ENCODE assay signal across 8 cellular contexts in the genomic region with DNA sequence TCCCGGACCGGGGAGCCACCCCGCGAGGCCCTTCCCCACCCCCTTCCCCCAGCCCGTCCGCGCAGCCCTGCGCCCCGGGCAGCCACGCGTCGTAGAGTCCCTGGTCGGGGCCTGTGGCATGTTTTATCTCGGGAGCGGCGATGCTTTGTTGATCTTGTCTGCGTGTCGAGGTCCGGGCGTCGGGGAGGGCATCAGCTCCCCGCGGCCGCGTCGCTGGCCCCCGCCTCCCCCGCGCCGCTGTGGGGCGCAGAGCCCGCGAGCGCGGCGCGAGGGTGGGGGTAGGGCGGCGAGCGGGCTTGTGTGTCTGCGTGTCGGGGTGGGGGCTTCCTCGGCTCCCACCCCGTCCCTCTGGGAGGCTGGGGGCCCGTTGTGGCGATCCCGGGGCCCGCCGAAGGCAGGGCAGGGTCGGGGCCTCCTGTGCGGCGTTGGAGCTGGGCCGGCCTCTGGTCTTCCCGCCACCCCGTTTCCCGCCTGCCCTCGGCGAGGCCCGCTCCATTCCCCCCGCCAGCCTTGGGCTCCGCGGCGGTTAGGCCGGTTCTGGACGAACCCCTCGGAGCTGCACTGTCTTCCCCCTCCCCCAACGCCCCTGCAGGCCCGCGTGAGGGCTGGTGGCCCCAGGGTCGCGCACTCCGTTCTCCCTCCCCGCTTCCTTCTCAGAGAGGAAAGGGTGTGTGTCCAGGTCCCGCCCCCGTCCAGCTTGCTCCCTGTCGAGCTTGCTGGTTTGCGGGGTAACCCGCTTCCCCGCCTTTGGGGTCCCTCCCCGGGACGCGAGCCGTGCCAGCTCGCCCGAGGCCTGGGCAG. TPM values are rescaled to one million over a fixed set of nuclear protein-coding genes. Genes with fewer than 3 reads are reported as not detected.
DNase-seq lines count a peak whose midpoint lies in the region; ATAC-seq and TF ChIP-seq lines count a peak whose summit lies in the region.

No MANE protein-coding gene starts in this region.

- peak overlapping the region; percentile 11 for H4K91ac ChIP-seq in IMR-90 (ENCODE audit: insufficient read depth, low read depth, low read length)

- 0% methylated on average over 17 of the region's 85 CpGs; no CpG with 5 or more reads in 1 of the 2 experiments for WGBS in IMR-90 (ENCODE audit: extremely low coverage in 2 of 2, insufficient read length in 1 of 2), 2 experiments

- peak overlapping the region; percentile 94 for H2AK9ac ChIP-seq in IMR-90 (replicated peaks; ENCODE audit: low read depth, low read length, poor library complexity)

- in situ Hi-C loops in IMR-90 (cut with MboI; ENCODE audit: low sequenced_read_pairs) = no loop called here

- H3K79me1 ChIP-seq in IMR-90 (ENCODE audit: low read depth in 1 of 2, low read length in 2 of 2) = peaks cover 0 to 18% of the 10 kb centered on the region in 2 experiments; a peak in 3 of 4 replicates

- H3K14ac ChIP-seq in IMR-90 (replicated peaks; ENCODE audit: low read depth, low read length) = peak overlapping the region; percentile 71

- H3K36me3 ChIP-seq in ES-I3 (ENCODE audit: insufficient read depth, low read length) (no peaks in the 10 kb centered on the region), IMR-90 (ENCODE audit: control insufficient read depth, insufficient read depth, low read length) (no peaks in the 10 kb centered on the region)

- DNase-seq in IMR-90 (no peak), caudate nucleus (lab: John Stamatoyannopoulos, UW) (peak in 50 of 61 donors; percentile 5 to 74 (median 35)), left colon (peak; percentile 72 to 73), NCI-H128 (lab: John Stamatoyannopoulos, UW; ENCODE audit: unreplicated experiment) (no peak)
- peak; percentile 34 for DNase-seq in stimulated activated CD4-positive, alpha-beta T cell treated with anti-CD3 and anti-CD28 coated beads, Interleukin-1b, Interleukin-23, amount 100 ng/mL, for 48 hours

- 0 out of 2 replicates have a peak overlapping the region, but pooled peaks have one; percentile 6 for H2AK5ac ChIP-seq in IMR-90 (ENCODE audit: low read depth, low read length)

- H3K4me3 ChIP-seq in IMR-90 (ENCODE audit: insufficient read depth, low read depth, low read length) = peak overlapping the region; percentile 98
- H3K4me3 ChIP-seq in WI38 (ENCODE audit: low read depth, low read length) = peak overlapping the region; percentile 90

- TF ChIP-seq CTCF in IMR-90 (conservative IDR thresholded peaks at IDR 0.05; ENCODE audit: low read depth, low read length) = no peak
- no peak for TF ChIP-seq CTCF in WI38 (IDR thresholded peaks at IDR 0.05; ENCODE audit: low read depth, low read length)

- peak overlapping the region in 1 of 2 experiments; percentile 3; a peak in 2 of 4 replicates for H4K8ac ChIP-seq in IMR-90 (ENCODE audit: low read depth in 2 of 2, low read length in 2 of 2)

- H2BK5ac ChIP-seq in IMR-90 (ENCODE audit: low read depth, low read length, poor library complexity, severe bottlenecking) = peak overlapping the region; percentile 75

- peak overlapping the region; percentile 63 for H3K4ac ChIP-seq in IMR-90 (ENCODE audit: low read depth, low read length)

- H3K4me1 ChIP-seq in ES-I3 (ENCODE audit: insufficient read depth, low read length) (peaks cover 17% of the 10 kb centered on the region), IMR-90 (ENCODE audit: control insufficient read depth, insufficient read depth, low read length) (peaks cover 4% of the 10 kb centered on the region; the same call in 1 of the 2 replicates)

- peak overlapping the region; percentile 80 for H3K4me2 ChIP-seq in IMR-90 (ENCODE audit: low read depth, low read length)

- no peak overlapping the region; the same call in 1 of the 2 replicates for H3K18ac ChIP-seq in IMR-90 (ENCODE audit: low read depth, low read length)

- no peak for TF ChIP-seq POLR2A in IMR-90 (IDR thresholded peaks at IDR 0.05; ENCODE audit: low read depth, low read length)

- no peak overlapping the region for H2BK15ac ChIP-seq in IMR-90 (ENCODE audit: low read depth, low read length)

- CTCF ChIA-PET in IMR-90 (lab: Yijun Ruan, JAX) = no interaction called here

- ATAC-seq in GM21576 (IDR thresholded peaks at IDR 0.05; ENCODE audit: unreplicated experiment) (peak; percentile 27), IMR-90 (ENCODE audit: low read depth) (peak; percentile 30), left colon (peak; percentile 44)

- H3K27me3 ChIP-seq in IMR-90 (ENCODE audit: control insufficient read depth, insufficient read depth, low read length) = no peaks in the 10 kb centered on the region

- H3K27ac ChIP-seq in IMR-90 (ENCODE audit: insufficient read depth, low read length) (peak overlapping the region; percentile 87), caudate nucleus (ENCODE audit: low read depth, low read length) (peak overlapping the region; percentile 93)

- H3K56ac ChIP-seq in IMR-90 (ENCODE audit: extremely low read depth, insufficient read depth, low read length) = no peak overlapping the region

- H3K9me3 ChIP-seq in ES-I3 (ENCODE audit: control insufficient read depth, insufficient read depth, low read length) (no peaks in the 10 kb centered on the region), IMR-90 (ENCODE audit: control insufficient read depth, insufficient read depth, low read length) (no peaks in the 10 kb centered on the region)

- dilution Hi-C loops in IMR-90 (cut with HindIII; ENCODE audit: low sequenced_read_pairs, unreplicated experiment) = no loop called here

- intact Hi-C loops in IMR-90 (cut with micrococcal nuclease) (loop anchor here (1.0 to 5.0 kb wide), 2 partner anchors 17 to 124 kb away; partner anchors contain the start of genes PLCH1 and SLC33A1), left colon (cut with DNase I, micrococcal nuclease) (no loop called here)

- BruUV-seq in IMR-90 (replicated peaks; lab: Mats Ljungman, UMichigan) = no TSS peak

- POLR2A ChIA-PET in IMR-90 (lab: Charles Lee; ENCODE audit: unreplicated experiment) = no interaction called here

- peak overlapping the region; percentile 88 for H2AFZ ChIP-seq in IMR-90 (replicated peaks; ENCODE audit: low read length, poor library complexity)

- no peak for TF ChIP-seq RAD21 in IMR-90 (IDR thresholded peaks at IDR 0.05; ENCODE audit: low read length)

- no peak overlapping the region for H4K5ac ChIP-seq in IMR-90 (ENCODE audit: low read depth, low read length)

- H4K20me1 ChIP-seq in IMR-90 (ENCODE audit: insufficient read depth, low read length) = peaks cover 24% of the 10 kb centered on the region

- no peaks in the 10 kb centered on the region; the same call in 1 of the 2 replicates for H3K9me1 ChIP-seq in IMR-90 (ENCODE audit: insufficient read depth, low read length)

- H3K23ac ChIP-seq in IMR-90 (ENCODE audit: low read depth, low read length) = peak overlapping the region; percentile 79

- peak overlapping the region; percentile 82 for H3K9ac ChIP-seq in ES-I3 (ENCODE audit: low read depth, low read length)
- H3K9ac ChIP-seq in IMR-90 (ENCODE audit: low read depth, low read length) = peak overlapping the region; percentile 80

- no peak overlapping the region for H2BK20ac ChIP-seq in IMR-90 (ENCODE audit: low read depth, low read length)

- H2BK120ac ChIP-seq in IMR-90 (ENCODE audit: low read depth, low read length) = no peak overlapping the region

TF ChIP-seq in IMR-90, 13 proteins besides CTCF, POLR2A, EP300 and RAD21:
- TF ChIP-seq MAZ (IDR thresholded peaks at IDR 0.05; ENCODE audit: borderline replicate concordance, low read depth, low read length) (peak; percentile 38; the same call in 1 of the 2 replicates), MXI1 (IDR thresholded peaks at IDR 0.05; ENCODE audit: borderline replicate concordance, low read depth, low read length) (no peak), RCOR1 (IDR thresholded peaks at IDR 0.05; ENCODE audit: insufficient replicate concordance, low read length) (no peak), ELK1 (IDR thresholded peaks at IDR 0.05; ENCODE audit: borderline replicate concordance, low read depth, low read length) (no peak), CEBPB (IDR thresholded peaks at IDR 0.05; ENCODE audit: low read depth, low read length) (no peak), RFX5 (IDR thresholded peaks at IDR 0.05; ENCODE audit: low read depth, low read length) (no peak), CHD1 (IDR thresholded peaks at IDR 0.05; ENCODE audit: low read depth, low read length) (no peak)
- TF ChIP-seq, protein P1, sequence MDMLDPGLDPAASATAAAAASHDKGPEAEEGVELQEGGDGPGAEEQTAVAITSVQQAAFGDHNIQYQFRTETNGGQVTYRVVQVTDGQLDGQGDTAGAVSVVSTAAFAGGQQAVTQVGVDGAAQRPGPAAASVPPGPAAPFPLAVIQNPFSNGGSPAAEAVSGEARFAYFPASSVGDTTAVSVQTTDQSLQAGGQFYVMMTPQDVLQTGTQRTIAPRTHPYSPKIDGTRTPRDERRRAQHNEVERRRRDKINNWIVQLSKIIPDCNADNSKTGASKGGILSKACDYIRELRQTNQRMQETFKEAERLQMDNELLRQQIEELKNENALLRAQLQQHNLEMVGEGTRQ (IDR thresholded peaks at IDR 0.05; ENCODE audit: low read depth, low read length) = no peak

RNA-seq across cellular contexts. Expression of gene GMPS, which starts 0.7 kb away (rescaled TPM):
- total RNA-seq in IMR-90 (2012; rRNA removed) = 52.5 and 108 TPM in 2 replicates
- polyA plus RNA-seq in IMR-90 (2012; rRNA removed) = 24.9 and 33.9 TPM in 2 replicates
- polyA plus RNA-seq in IMR-90 (2012; cell fraction: cytosol; rRNA removed) = 3.0 and 4.3 TPM in 2 replicates
- polyA plus RNA-seq in IMR-90 (2012; cell fraction: nucleus; rRNA removed; ENCODE audit: low replicate concordance) = 2.1 and 18.9 TPM in 2 replicates
- 10 to 100 TPM; 37.0 to 39.6 TPM for total RNA-seq in left colon

RNA-seq across cellular contexts. Expression of gene SLC33A1, which starts 16.9 kb away (rescaled TPM):
- total RNA-seq in IMR-90 (2012; rRNA removed) (32.4 and 34.4 TPM in 2 replicates), left colon (10 to 100 TPM; 27.3 to 29.6 TPM)
- 12.7 and 12.9 TPM in 2 replicates for polyA plus RNA-seq in IMR-90 (2012; rRNA removed)
- polyA plus RNA-seq in IMR-90 (2012; cell fraction: cytosol; rRNA removed) = 7.7 and 9.0 TPM in 2 replicates
- 9.8 and 13.6 TPM in 2 replicates for polyA plus RNA-seq in IMR-90 (2012; cell fraction: nucleus; rRNA removed; ENCODE audit: low replicate concordance)

Comparison
In these comparisons a context has a peak if more than half of its experiments do, and no peak if none do; other contexts are left out.
1. DNase-seq: peak in caudate nucleus (50 of 61), left colon (2 of 2) and stimulated activated CD4-positive, alpha-beta T cell treated with anti-CD3 and anti-CD28 coated beads, Interleukin-1b, Interleukin-23, amount 100 ng/mL, for 48 hours (single experiment); none in IMR-90 (single experiment) and NCI-H128 (single experiment).
2. Peak in every context shown above with its lines, with median percentiles within 50 percentile points of each other: ATAC-seq.